Comparison of ENCODE assay signal across 19 cellular contexts in genomic region chr15:72481015-72481659, GRCh38. TPM values are rescaled to one million over a fixed set of nuclear protein-coding genes. Genes with fewer than 3 reads are reported as not detected.
A peak's percentile ranks its signal among the peaks of the same experiment; 100 is the strongest.
DNase-seq lines count a peak whose midpoint lies in the region; TF ChIP-seq lines count a peak whose summit lies in the region.
"Had no signal": no experiment of that assay in that cellular context is flagged by ENCODE, and none has a peak within 500 bp of the region (broad histone marks: within the 10 kb centered on the region; RNA-seq: fewer than 3 reads in every experiment).

No MANE protein-coding gene starts in this region.

- no peaks in the 10 kb centered on the region for H3K27me3 Mint-ChIP-seq in activated naive CD4-positive, alpha-beta T cell treated with anti-CD3 and anti-CD28 coated beads for 36 hours (ENCODE audit: low read depth)
- no peaks in the 10 kb centered on the region for H3K27me3 Mint-ChIP-seq in chondrocyte (ENCODE audit: low read depth)

- peak overlapping the region; percentile 41; the same call in 1 of the 2 replicates for H3K4me2 ChIP-seq in KMS-11
- H3K4me2 ChIP-seq: neural progenitor cell had no signal

- H3K9me3 Mint-ChIP-seq in activated naive CD4-positive, alpha-beta T cell treated with anti-CD3 and anti-CD28 coated beads for 36 hours = no peaks in the 10 kb centered on the region
- H3K9me3 Mint-ChIP-seq in chondrocyte (ENCODE audit: low read depth) = no peaks in the 10 kb centered on the region

- peak overlapping the region; percentile 50 for H3K27ac Mint-ChIP-seq in activated naive CD4-positive, alpha-beta T cell treated with anti-CD3 and anti-CD28 coated beads for 36 hours
- peak overlapping the region; percentile 20 for H3K27ac Mint-ChIP-seq in chondrocyte (ENCODE audit: unreplicated experiment)
- H3K27ac Mint-ChIP-seq: neural progenitor cell had no signal

- TF ChIP-seq CTCF in KMS-11 (conservative IDR thresholded peaks at IDR 0.05; ENCODE audit: low read depth, low read length) (no peak), chondrocyte (IDR thresholded peaks at IDR 0.05) (no peak), dorsolateral prefrontal cortex (IDR thresholded peaks at IDR 0.05 in 54 of 56, conservative IDR thresholded peaks at IDR 0.05 in 2 of 56; ENCODE audit: low read depth in 1 of 56, partially characterized antibody in 56 of 56) (no peak)

- H3K27ac ChIP-seq in KMS-11 (no peak overlapping the region; the same call in 1 of the 2 replicates), skeletal muscle tissue (ENCODE audit: low read depth, low read length) (peak overlapping the region; percentile 62), dorsolateral prefrontal cortex (no peak overlapping the region)
- H3K27ac ChIP-seq: neural progenitor cell, upper lobe of right lung had no signal

- H3K9me3 ChIP-seq in skeletal muscle tissue (ENCODE audit: control insufficient read depth in 3 of 3, low read length in 3 of 3) = no peaks in the 10 kb centered on the region
- H3K9me3 ChIP-seq: upper lobe of right lung had no signal

- no peaks in the 10 kb centered on the region for H3K36me3 ChIP-seq in KMS-11 (ENCODE audit: insufficient read depth)
- H3K36me3 ChIP-seq in skeletal muscle tissue (ENCODE audit: control insufficient read depth in 3 of 3, insufficient read depth in 3 of 3, low read length in 3 of 3) = peaks cover 0 to 5% (median 2%) of the 10 kb centered on the region in 3 donors

- H3K36me3 Mint-ChIP-seq in activated naive CD4-positive, alpha-beta T cell treated with anti-CD3 and anti-CD28 coated beads for 36 hours (ENCODE audit: low read depth) = peaks cover 41% of the 10 kb centered on the region
- peaks cover 5% of the 10 kb centered on the region for H3K36me3 Mint-ChIP-seq in chondrocyte (ENCODE audit: low read depth)

- H3K4me1 ChIP-seq in KMS-11 (ENCODE audit: low read depth, poor library complexity, severe bottlenecking) (peaks cover 48% of the 10 kb centered on the region), skeletal muscle tissue (ENCODE audit: control insufficient read depth in 3 of 3, insufficient read depth in 3 of 3, low read length in 3 of 3) (peaks cover 28 to 47% (median 34%) of the 10 kb centered on the region in 3 donors)

- DNase-seq in activated naive CD4-positive, alpha-beta T cell treated with anti-CD3 and anti-CD28 coated beads for 36 hours = no peak
- DNase-seq in activated naive CD4-positive, alpha-beta T cell treated with anti-CD3 and anti-CD28 coated beads, Interleukin-2, amount 50 U/mL, for 16 hours = no peak
- DNase-seq in chondrocyte (ENCODE audit: low spot score) = no peak
- no peak for DNase-seq in NCI-H2196 treated with DMSO at 0.1 percent for 48 hours (lab: John Stamatoyannopoulos, UW; ENCODE audit: unreplicated experiment)
- DNase-seq in dorsolateral prefrontal cortex = no peak
- DNase-seq in NCI-H748 treated with DMSO at 0.1 percent for 48 hours (lab: John Stamatoyannopoulos, UW) = no peak
- DNase-seq: activated CD4-positive, alpha-beta T cell treated with anti-CD3 and anti-CD28 coated beads, Interleukin-2, amount 50 U/mL, for 4 hours; aorta; DND-41; hippocampal formation; mesendoderm; NCI-H146; NCI-H226; stimulated activated CD4-positive, alpha-beta T cell treated with anti-CD3 and anti-CD28 coated beads, Interleukin-12 subunit alpha, Interleukin-12 subunit beta, amount 100 ng/mL, for 4 hours; SW 1271; upper lobe of right lung had no signal

- peaks cover 4% of the 10 kb centered on the region; the same call in 1 of the 2 replicates for H4K20me1 ChIP-seq in KMS-11 (ENCODE audit: insufficient read depth)

- H3K27me3 ChIP-seq in KMS-11 (ENCODE audit: insufficient read depth, low read depth) = no peaks in the 10 kb centered on the region
- H3K27me3 ChIP-seq in skeletal muscle tissue (ENCODE audit: control insufficient read depth in 3 of 3, insufficient read depth in 3 of 3, low read length in 3 of 3) = no peaks in the 10 kb centered on the region
- H3K27me3 ChIP-seq in dorsolateral prefrontal cortex = no peaks in the 10 kb centered on the region
- H3K27me3 ChIP-seq: neural progenitor cell, upper lobe of right lung had no signal

- H2AFZ ChIP-seq in KMS-11 (ENCODE audit: low read depth) = no peak overlapping the region
- H2AFZ ChIP-seq: neural progenitor cell had no signal

- CTCF ChIA-PET in activated naive CD4-positive, alpha-beta T cell treated with anti-CD3 and anti-CD28 coated beads for 36 hours (lab: Charles Lee) = no interaction called here

- H3K4me3 Mint-ChIP-seq in activated naive CD4-positive, alpha-beta T cell treated with anti-CD3 and anti-CD28 coated beads for 36 hours = no peak overlapping the region
- H3K4me3 Mint-ChIP-seq in chondrocyte (ENCODE audit: unreplicated experiment) = no peak overlapping the region
- H3K4me3 Mint-ChIP-seq: neural progenitor cell had no signal

- intact Hi-C loops in activated naive CD4-positive, alpha-beta T cell treated with anti-CD3 and anti-CD28 coated beads for 36 hours (cut with micrococcal nuclease) = no loop called here
- intact Hi-C loops in dorsolateral prefrontal cortex (cut with DNase I) = no loop called here

- peaks cover 69% of the 10 kb centered on the region for H3K4me1 Mint-ChIP-seq in activated naive CD4-positive, alpha-beta T cell treated with anti-CD3 and anti-CD28 coated beads for 36 hours (ENCODE audit: low read depth)
- H3K4me1 Mint-ChIP-seq in chondrocyte (ENCODE audit: low read depth) = peaks cover 43% of the 10 kb centered on the region

- peaks cover 100% of the 10 kb centered on the region for H3K79me2 ChIP-seq in KMS-11 (ENCODE audit: insufficient read depth, low read depth)

- H3K9ac ChIP-seq in KMS-11 (no peak overlapping the region), skeletal muscle tissue (ENCODE audit: low read depth in 1 of 3, low read length in 3 of 3) (no peak overlapping the region)
- H3K9ac ChIP-seq: neural progenitor cell had no signal

- H3K4me3 ChIP-seq in KMS-11 (IDR thresholded peaks at IDR 0.05; ENCODE audit: insufficient read depth, low read depth, low read length) (no peak overlapping the region), skeletal muscle tissue (ENCODE audit: low read length in 3 of 3) (peak overlapping the region in 1 of 3 donors; percentile 7), dorsolateral prefrontal cortex (no peak overlapping the region)
- H3K4me3 ChIP-seq: neural progenitor cell, upper lobe of right lung had no signal

RNA-seq across cellular contexts. Expression of gene ARIH1, which starts 7.0 kb away (rescaled TPM):
- total RNA-seq in activated naive CD4-positive, alpha-beta T cell treated with anti-CD3 and anti-CD28 coated beads for 36 hours = 100 to 1,000 TPM; 174 to 183 TPM
- total RNA-seq in chondrocyte = 150 to 169 TPM (median 164 TPM) in 3 replicates
- 27.1 TPM for total RNA-seq in skeletal muscle tissue
- total RNA-seq in dorsolateral prefrontal cortex = 100 to 1,000 TPM; 131 to 235 (median 191) TPM
